In the genomic region with DNA sequence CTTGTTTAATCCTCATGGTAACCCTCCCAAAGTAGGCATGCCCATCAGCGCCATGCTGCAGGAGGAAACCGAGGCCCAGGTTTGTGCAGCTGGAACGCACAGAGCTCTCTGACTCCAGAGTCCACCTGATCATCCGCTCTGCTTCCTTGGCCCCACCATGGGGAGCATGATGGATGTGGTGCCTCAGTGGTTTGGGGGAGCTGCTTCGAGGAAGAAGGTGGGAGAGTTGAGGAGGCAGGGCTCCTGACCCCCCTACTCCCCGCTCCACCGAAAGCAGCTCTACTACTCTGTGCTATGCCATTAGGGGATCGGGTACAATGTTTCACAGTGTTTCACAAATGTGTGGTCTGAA, we compare ENCODE assay signal across 13 cellular contexts. TPM values are rescaled to one million over a fixed set of nuclear protein-coding genes. Genes with fewer than 3 reads are reported as not detected.
DNase-seq lines count a peak whose midpoint lies in the region; ATAC-seq and TF ChIP-seq lines count a peak whose summit lies in the region.
"Had no signal": no experiment of that assay in that cellular context is flagged by ENCODE, and none has a peak within 500 bp of the region (broad histone marks: within the 10 kb centered on the region; RNA-seq: fewer than 3 reads in every experiment).

No MANE protein-coding gene starts in this region.

- H2AFZ ChIP-seq in IMR-90 (replicated peaks; ENCODE audit: low read length, poor library complexity), result no peak overlapping the region

- peaks cover 31% of the 10 kb centered on the region for H3K4me1 Mint-ChIP-seq in stimulated activated memory B cell treated with anti-CD40 and anti-IgM and Interleukin-4, amounts not matched to agents 10 μg/mL and 1 μg/mL and 100 μg/mL, for 72 hours

- no peak overlapping the region for H3K4me3 Mint-ChIP-seq in stimulated activated memory B cell treated with anti-CD40 and anti-IgM and Interleukin-4, amounts not matched to agents 10 μg/mL and 1 μg/mL and 100 μg/mL, for 72 hours
- H3K4me3 Mint-ChIP-seq: H9 had no signal

- no peaks in the 10 kb centered on the region for H3K36me3 ChIP-seq in left ventricle myocardium inferior
- H3K36me3 ChIP-seq in heart left ventricle, result no peaks in the 10 kb centered on the region
- H3K36me3 ChIP-seq in IMR-90 (ENCODE audit: control insufficient read depth, insufficient read depth, low read length), result no peaks in the 10 kb centered on the region

- H3K27ac ChIP-seq in left ventricle myocardium inferior (replicated peaks), result peak overlapping the region; percentile 92
- H3K27ac ChIP-seq in heart left ventricle, result peak overlapping the region in 1 of 12 donors; percentile 28
- no peak overlapping the region for H3K27ac ChIP-seq in IMR-90 (ENCODE audit: insufficient read depth, low read length)
- H3K27ac ChIP-seq: SK-N-MC had no signal

- no peak for ATAC-seq in heart left ventricle
- ATAC-seq in IMR-90 (ENCODE audit: low read depth), result no peak
- no peak for ATAC-seq in left lobe of liver
- ATAC-seq in stimulated activated memory B cell treated with anti-CD40 and anti-IgM and Interleukin-4, amounts not matched to agents 10 μg/mL and 1 μg/mL and 100 μg/mL, for 72 hours, result no peak
- ATAC-seq in HG02588 (IDR thresholded peaks at IDR 0.05; ENCODE audit: unreplicated experiment), result no peak
- ATAC-seq in GM19351 (IDR thresholded peaks at IDR 0.05; ENCODE audit: unreplicated experiment), result no peak

- no peaks in the 10 kb centered on the region for H3K79me1 ChIP-seq in IMR-90 (ENCODE audit: low read depth in 1 of 2, low read length in 2 of 2)

- no peak for DNase-seq in left ventricle myocardium inferior
- no peak for DNase-seq in heart left ventricle
- DNase-seq in IMR-90, result no peak
- DNase-seq in left lobe of liver (ENCODE audit: low spot score), result peak; percentile 36
- no peak for DNase-seq in NCI-H446 treated with DMSO at 0.1 percent for 48 hours (lab: John Stamatoyannopoulos, UW)
- DNase-seq: NCI-H1417 treated with DMSO at 0.1 percent for 48 hours, NCI-H774, Right ventricle myocardium superior had no signal

- no peak overlapping the region for H3K9ac ChIP-seq in IMR-90 (ENCODE audit: low read depth, low read length)

- dilution Hi-C loops in IMR-90 (cut with HindIII; ENCODE audit: low sequenced_read_pairs, unreplicated experiment), result no loop called here

- H3K4me2 ChIP-seq in IMR-90 (ENCODE audit: low read depth, low read length), result no peak overlapping the region

- CTCF ChIA-PET in IMR-90 (lab: Yijun Ruan, JAX), result interaction anchor here (1.5 kb wide), 1 partner anchor 39 kb away, joined by 5 read pairs; no protein-coding TSS in a partner anchor

- peaks cover 35% of the 10 kb centered on the region for H3K9me1 ChIP-seq in IMR-90 (ENCODE audit: insufficient read depth, low read length)

- H3K4ac ChIP-seq in IMR-90 (ENCODE audit: low read depth, low read length), result peak overlapping the region; percentile 76; the same call in 1 of the 2 replicates

- H3K9me3 ChIP-seq in left ventricle myocardium inferior (replicated peaks) (no peaks in the 10 kb centered on the region), heart left ventricle (peaks cover 0 to 10% (median 0%) of the 10 kb centered on the region in 12 donors), IMR-90 (ENCODE audit: control insufficient read depth, insufficient read depth, low read length) (no peaks in the 10 kb centered on the region)

- peak overlapping the region; percentile 10 for H3K27ac Mint-ChIP-seq in stimulated activated memory B cell treated with anti-CD40 and anti-IgM and Interleukin-4, amounts not matched to agents 10 μg/mL and 1 μg/mL and 100 μg/mL, for 72 hours
- H3K27ac Mint-ChIP-seq: H9 had no signal

- H3K27me3 ChIP-seq in left ventricle myocardium inferior (ENCODE audit: low read depth), result no peaks in the 10 kb centered on the region
- no peaks in the 10 kb centered on the region for H3K27me3 ChIP-seq in heart left ventricle
- no peaks in the 10 kb centered on the region for H3K27me3 ChIP-seq in IMR-90 (ENCODE audit: control insufficient read depth, insufficient read depth, low read length)

- no peaks in the 10 kb centered on the region for H3K36me3 Mint-ChIP-seq in stimulated activated memory B cell treated with anti-CD40 and anti-IgM and Interleukin-4, amounts not matched to agents 10 μg/mL and 1 μg/mL and 100 μg/mL, for 72 hours

- H4K8ac ChIP-seq in IMR-90 (ENCODE audit: low read depth in 2 of 2, low read length in 2 of 2), result no peak overlapping the region; a peak in 1 of 4 replicates

- H4K5ac ChIP-seq in IMR-90 (ENCODE audit: low read depth, low read length), result no peak overlapping the region; the same call in 1 of the 2 replicates

- H3K4me3 ChIP-seq in left ventricle myocardium inferior (no peak overlapping the region), heart left ventricle (no peak overlapping the region), IMR-90 (ENCODE audit: insufficient read depth, low read depth, low read length) (no peak overlapping the region)
- H3K4me3 ChIP-seq: SK-N-MC had no signal

- H3K4me1 ChIP-seq in left ventricle myocardium inferior (peaks cover 53% of the 10 kb centered on the region), heart left ventricle (peaks cover 13 to 61% (median 48%) of the 10 kb centered on the region in 12 donors), IMR-90 (ENCODE audit: control insufficient read depth, insufficient read depth, low read length) (peaks cover 20% of the 10 kb centered on the region)

- H2AK9ac ChIP-seq in IMR-90 (replicated peaks; ENCODE audit: low read depth, low read length, poor library complexity), result peak overlapping the region; percentile 35

- POLR2A ChIA-PET in IMR-90 (lab: Charles Lee; ENCODE audit: unreplicated experiment), result no interaction called here

- WGBS in heart left ventricle, 4 donors, result 96 to 100% (median 99%) methylated on average over 7 to 8 of the region's 8 CpGs
- 100% methylated on average over 1 of the region's 8 CpGs; no CpG with 5 or more reads in 1 of the 2 experiments for WGBS in IMR-90 (ENCODE audit: extremely low coverage in 2 of 2, insufficient read length in 1 of 2), 2 experiments

- H3K27me3 Mint-ChIP-seq in stimulated activated memory B cell treated with anti-CD40 and anti-IgM and Interleukin-4, amounts not matched to agents 10 μg/mL and 1 μg/mL and 100 μg/mL, for 72 hours, result no peaks in the 10 kb centered on the region

- peak overlapping the region; percentile 34; the same call in 1 of the 2 replicates for H3K14ac ChIP-seq in IMR-90 (replicated peaks; ENCODE audit: low read depth, low read length)

- peak overlapping the region; percentile 41; the same call in 1 of the 2 replicates for H4K91ac ChIP-seq in IMR-90 (ENCODE audit: insufficient read depth, low read depth, low read length)

- no peaks in the 10 kb centered on the region for H4K20me1 ChIP-seq in IMR-90 (ENCODE audit: insufficient read depth, low read length)

- BruUV-seq in IMR-90 (replicated peaks; lab: Mats Ljungman, UMichigan), result no TSS peak

- peak overlapping the region; percentile 93; the same call in 1 of the 2 replicates for H2AK5ac ChIP-seq in IMR-90 (ENCODE audit: low read depth, low read length)

- TF ChIP-seq POLR2A in heart left ventricle (IDR thresholded peaks at IDR 0.05) (no peak), IMR-90 (IDR thresholded peaks at IDR 0.05; ENCODE audit: low read depth, low read length) (no peak)

- H2BK20ac ChIP-seq in IMR-90 (ENCODE audit: low read depth, low read length), result peak overlapping the region; percentile 72; the same call in 1 of the 2 replicates

- peak overlapping the region; percentile 68; the same call in 1 of the 3 replicates for H2BK15ac ChIP-seq in IMR-90 (ENCODE audit: low read depth, low read length)

- no peak overlapping the region for H2BK5ac ChIP-seq in IMR-90 (ENCODE audit: low read depth, low read length, poor library complexity, severe bottlenecking)

- peak overlapping the region; percentile 66; the same call in 1 of the 2 replicates for H2BK120ac ChIP-seq in IMR-90 (ENCODE audit: low read depth, low read length)

- no peak overlapping the region for H3K56ac ChIP-seq in IMR-90 (ENCODE audit: extremely low read depth, insufficient read depth, low read length)

- no peak overlapping the region for H3K18ac ChIP-seq in IMR-90 (ENCODE audit: low read depth, low read length)

- no peak for TF ChIP-seq RAD21 in IMR-90 (IDR thresholded peaks at IDR 0.05; ENCODE audit: low read length)

- intact Hi-C loops in left ventricle myocardium inferior (cut with micrococcal nuclease), result no loop called here
- intact Hi-C loops in heart left ventricle (cut with DNase I), result loop anchor here in 8 of 10 donors (2.0 to 10.0 kb wide), 5 partner anchors 36 to 52 kb away; a partner anchor contains a TSS
- intact Hi-C loops in IMR-90 (cut with micrococcal nuclease), result no loop called here

- in situ Hi-C loops in IMR-90 (cut with MboI; ENCODE audit: low sequenced_read_pairs), result no loop called here

- no peaks in the 10 kb centered on the region for H3K9me3 Mint-ChIP-seq in stimulated activated memory B cell treated with anti-CD40 and anti-IgM and Interleukin-4, amounts not matched to agents 10 μg/mL and 1 μg/mL and 100 μg/mL, for 72 hours
- H3K9me3 Mint-ChIP-seq: H9 had no signal

- TF ChIP-seq CTCF in left ventricle myocardium inferior (IDR thresholded peaks at IDR 0.05; ENCODE audit: borderline replicate concordance), result no peak
- TF ChIP-seq CTCF in heart left ventricle (IDR thresholded peaks at IDR 0.05), result no peak
- no peak for TF ChIP-seq CTCF in IMR-90 (conservative IDR thresholded peaks at IDR 0.05; ENCODE audit: low read depth, low read length)

- H3K23ac ChIP-seq in IMR-90 (ENCODE audit: low read depth, low read length), result no peak overlapping the region; the same call in 1 of the 2 replicates

TF ChIP-seq in IMR-90, 13 proteins besides CTCF, POLR2A, EP300 and RAD21 (continues in another document):
- TF ChIP-seq MAZ (IDR thresholded peaks at IDR 0.05; ENCODE audit: borderline replicate concordance, low read depth, low read length) (no peak), CEBPB (IDR thresholded peaks at IDR 0.05; ENCODE audit: low read depth, low read length) (no peak)
- TF ChIP-seq, protein P1, sequence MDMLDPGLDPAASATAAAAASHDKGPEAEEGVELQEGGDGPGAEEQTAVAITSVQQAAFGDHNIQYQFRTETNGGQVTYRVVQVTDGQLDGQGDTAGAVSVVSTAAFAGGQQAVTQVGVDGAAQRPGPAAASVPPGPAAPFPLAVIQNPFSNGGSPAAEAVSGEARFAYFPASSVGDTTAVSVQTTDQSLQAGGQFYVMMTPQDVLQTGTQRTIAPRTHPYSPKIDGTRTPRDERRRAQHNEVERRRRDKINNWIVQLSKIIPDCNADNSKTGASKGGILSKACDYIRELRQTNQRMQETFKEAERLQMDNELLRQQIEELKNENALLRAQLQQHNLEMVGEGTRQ (IDR thresholded peaks at IDR 0.05; ENCODE audit: low read depth, low read length), result no peak

RNA-seq across cellular contexts. Expression of a gene that starts 52.2 kb away (rescaled TPM):
- total RNA-seq in left ventricle myocardium inferior (846 TPM), heart left ventricle (1,000 to 10,000 TPM in 1 of 9 donors, 100 to 1,000 TPM in 8; 271 to 1,146 (median 567) TPM), IMR-90 (2012; rRNA removed) (237 and 268 TPM in 2 replicates), left lobe of liver (193 TPM)
- polyA plus RNA-seq in heart left ventricle (100 to 1,000 TPM; 211 to 972 TPM), IMR-90 (2012; rRNA removed) (239 and 292 TPM in 2 replicates)
- polyA plus RNA-seq in IMR-90 (2012; cell fraction: cytosol; rRNA removed), result 370 and 502 TPM in 2 replicates
- polyA plus RNA-seq in IMR-90 (2012; cell fraction: nucleus; rRNA removed; ENCODE audit: low replicate concordance), result 218 and 328 TPM in 2 replicates

Comparison
In these comparisons a context has a peak if more than half of its experiments do, and no peak if none do; other contexts are left out.
1. intact Hi-C loops: an anchor here in heart left ventricle (2.0 to 10.0 kb wide); none called in left ventricle myocardium inferior and IMR-90.